In genomic region chr4:6113641-6114040, GRCh38 we compare ENCODE assay signal across 17 cellular contexts.
DNase-seq lines count a peak whose midpoint lies in the region; ATAC-seq and TF ChIP-seq lines count a peak whose summit lies in the region.
"Had no signal": no experiment of that assay in that cellular context is flagged by ENCODE, and none has a peak within 500 bp of the region (broad histone marks: within the 10 kb centered on the region; RNA-seq: fewer than 3 reads in every experiment).

No MANE protein-coding gene starts in this region.

- H3K9me3 Mint-ChIP-seq in T-helper 2 cell treated with Interferon-gamma antibody and Interleukin-4, amounts not matched to agents 5 μg/mL and 100 μg/mL, for 36 hours = no peaks in the 10 kb centered on the region
- no peaks in the 10 kb centered on the region for H3K9me3 Mint-ChIP-seq in endodermal cell
- H3K9me3 Mint-ChIP-seq: CD8-positive, alpha-beta memory T cell had no signal

- no peak overlapping the region for H3K4me3 Mint-ChIP-seq in T-helper 2 cell treated with Interferon-gamma antibody and Interleukin-4, amounts not matched to agents 5 μg/mL and 100 μg/mL, for 36 hours
- H3K4me3 Mint-ChIP-seq in endodermal cell = no peak overlapping the region
- H3K4me3 Mint-ChIP-seq: CD8-positive, alpha-beta memory T cell had no signal

- ATAC-seq in HG02763 (IDR thresholded peaks at IDR 0.05; ENCODE audit: unreplicated experiment) (no peak), GM21825 (IDR thresholded peaks at IDR 0.05; ENCODE audit: unreplicated experiment) (no peak)
- ATAC-seq: HCT116 had no signal

- H3K36me3 Mint-ChIP-seq in T-helper 2 cell treated with Interferon-gamma antibody and Interleukin-4, amounts not matched to agents 5 μg/mL and 100 μg/mL, for 36 hours (ENCODE audit: low read depth) = peaks cover 7% of the 10 kb centered on the region
- peaks cover 18% of the 10 kb centered on the region for H3K36me3 Mint-ChIP-seq in endodermal cell (ENCODE audit: low read depth)

- peaks cover 7% of the 10 kb centered on the region for H3K4me1 ChIP-seq in endodermal cell (ENCODE audit: control insufficient read depth, insufficient read depth, low read length)
- H3K4me1 ChIP-seq: BLaER1, Caco-2 had no signal

- intact Hi-C loops in posterior vena cava (cut with DNase I) = no loop called here

- H3K27ac Mint-ChIP-seq in T-helper 2 cell treated with Interferon-gamma antibody and Interleukin-4, amounts not matched to agents 5 μg/mL and 100 μg/mL, for 36 hours = peak overlapping the region; percentile 59
- no peak overlapping the region for H3K27ac Mint-ChIP-seq in endodermal cell

- no peak for TF ChIP-seq CTCF in endodermal cell (conservative IDR thresholded peaks at IDR 0.05)

- no peak overlapping the region for H3K9ac ChIP-seq in endodermal cell (ENCODE audit: extremely low read depth, low read length, poor library complexity, severe bottlenecking)
- H3K9ac ChIP-seq: BLaER1 had no signal

- peaks cover 17% of the 10 kb centered on the region for H3K4me1 Mint-ChIP-seq in T-helper 2 cell treated with Interferon-gamma antibody and Interleukin-4, amounts not matched to agents 5 μg/mL and 100 μg/mL, for 36 hours (ENCODE audit: low read depth)
- peaks cover 25% of the 10 kb centered on the region for H3K4me1 Mint-ChIP-seq in endodermal cell

- H3K27ac ChIP-seq in endodermal cell (ENCODE audit: low read depth, low read length) = no peak overlapping the region
- H3K27ac ChIP-seq: BLaER1 had no signal

- no peaks in the 10 kb centered on the region for H3K27me3 ChIP-seq in endodermal cell (ENCODE audit: control insufficient read depth, insufficient read depth, low read length, poor library complexity, severe bottlenecking)
- H3K27me3 ChIP-seq: BLaER1 had no signal

- H3K4me3 ChIP-seq in endodermal cell (ENCODE audit: low read length) = no peak overlapping the region
- H3K4me3 ChIP-seq: BLaER1 had no signal

- no peaks in the 10 kb centered on the region for H3K9me3 ChIP-seq in endodermal cell (ENCODE audit: control insufficient read depth, low read length)
- H3K9me3 ChIP-seq: BLaER1, Caco-2 had no signal

- peaks cover 8% of the 10 kb centered on the region for H3K36me3 ChIP-seq in endodermal cell (ENCODE audit: control insufficient read depth, insufficient read depth, low read length)

- H3K27me3 Mint-ChIP-seq in T-helper 2 cell treated with Interferon-gamma antibody and Interleukin-4, amounts not matched to agents 5 μg/mL and 100 μg/mL, for 36 hours (ENCODE audit: low read depth) = peaks cover 4% of the 10 kb centered on the region
- H3K27me3 Mint-ChIP-seq in endodermal cell (ENCODE audit: insufficient read depth) = no peaks in the 10 kb centered on the region
- H3K27me3 Mint-ChIP-seq: CD8-positive, alpha-beta memory T cell had no signal

- 90 to 93% methylated on average over 12 of the region's 12 CpGs for WGBS in endodermal cell (ENCODE audit: insufficient coverage in 1 of 2, insufficient read length in 1 of 2), 2 experiments

- no peak for DNase-seq in T-helper 2 cell treated with Interferon-gamma antibody and Interleukin-4, amounts not matched to agents 5 μg/mL and 100 μg/mL, for 36 hours (ENCODE audit: low spot score)
- no peak for DNase-seq in T-helper 2 cell
- peak; percentile 14 for DNase-seq in activated effector memory CD4-positive, alpha-beta T cell treated with anti-CD3 and anti-CD28 coated beads, Interleukin-2, amount 50 U/mL, for 16 hours
- no peak for DNase-seq in activated effector memory CD4-positive, alpha-beta T cell treated with Interleukin-2 at 50 U/mL for 16 hours
- peak; percentile 17 for DNase-seq in endodermal cell
- DNase-seq in posterior vena cava (ENCODE audit: low spot score) = peak; percentile 35
- DNase-seq: 8988T; AML-193; Caco-2; CD8-positive, alpha-beta memory T cell; DND-41; GDM1; GOT3 had no signal

Comparison
In these comparisons a context has a peak if more than half of its experiments do, and no peak if none do; other contexts are left out.
1. DNase-seq: peak in activated effector memory CD4-positive, alpha-beta T cell treated with anti-CD3 and anti-CD28 coated beads, Interleukin-2, amount 50 U/mL, for 16 hours (single experiment), endodermal cell (single experiment) and posterior vena cava (single experiment); none in T-helper 2 cell treated with Interferon-gamma antibody and Interleukin-4, amounts not matched to agents 5 μg/mL and 100 μg/mL, for 36 hours (single experiment), T-helper 2 cell (0 of 5) and activated effector memory CD4-positive, alpha-beta T cell treated with Interleukin-2 at 50 U/mL for 16 hours (single experiment).